In the genomic region with DNA sequence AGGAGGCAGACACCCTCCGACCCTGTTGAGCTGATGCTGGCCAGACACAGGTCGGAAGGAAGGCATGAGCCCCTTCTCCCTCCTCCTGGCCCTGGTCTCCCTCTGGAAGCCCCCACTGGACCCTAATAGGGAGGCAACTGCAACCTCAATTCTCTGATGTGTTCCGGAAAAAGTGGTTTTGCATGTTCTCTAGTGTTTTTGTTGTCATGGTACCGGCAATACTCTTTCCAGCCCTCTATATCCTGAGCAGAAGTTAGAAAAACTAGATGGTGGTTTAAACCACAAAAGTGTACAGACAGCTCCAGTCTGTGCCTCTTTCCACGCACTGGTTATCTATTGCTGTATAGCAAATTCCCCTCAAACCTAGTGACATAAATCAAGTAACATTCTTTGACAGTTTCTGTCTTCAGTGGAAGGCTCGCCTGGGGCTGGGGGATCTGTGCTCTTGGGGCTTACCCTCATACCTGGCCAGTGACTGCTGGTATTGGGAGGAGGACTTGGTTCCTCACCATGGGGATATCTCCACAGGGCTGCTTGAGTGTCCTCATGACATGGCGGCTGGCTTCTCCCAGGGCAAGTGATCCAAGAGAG, we compare ENCODE assay signal across 8 cellular contexts. TPM values are rescaled to one million over a fixed set of nuclear protein-coding genes. Genes with fewer than 3 reads are reported as not detected.
DNase-seq lines count a peak whose midpoint lies in the region; ATAC-seq and TF ChIP-seq lines count a peak whose summit lies in the region.

No MANE protein-coding gene starts in this region.

- TF ChIP-seq CTCF in neural progenitor cell (IDR thresholded peaks at IDR 0.05), result no peak

- H3K27me3 ChIP-seq in neural progenitor cell, result no peaks in the 10 kb centered on the region

- H3K79me2 ChIP-seq in neural progenitor cell (ENCODE audit: low read depth), result no peaks in the 10 kb centered on the region

- no peak overlapping the region for H2AFZ ChIP-seq in neural progenitor cell (replicated peaks)

- H3K9me3 ChIP-seq in neural progenitor cell (ENCODE audit: low read depth), result no peaks in the 10 kb centered on the region

- H3K4me1 Mint-ChIP-seq in neural progenitor cell, result no peaks in the 10 kb centered on the region

- H3K4me2 ChIP-seq in neural progenitor cell, result no peak overlapping the region

- H3K4me1 ChIP-seq in neural progenitor cell, result no peaks in the 10 kb centered on the region

- no peak overlapping the region for H3K27ac Mint-ChIP-seq in neural progenitor cell

- H3F3A ChIP-seq in neural progenitor cell (ENCODE audit: low read depth), result no peaks in the 10 kb centered on the region

- no peaks in the 10 kb centered on the region for H3K36me3 Mint-ChIP-seq in neural progenitor cell

- no peaks in the 10 kb centered on the region for H3K36me3 ChIP-seq in neural progenitor cell

- H4K20me1 ChIP-seq in neural progenitor cell (ENCODE audit: low read depth), result no peaks in the 10 kb centered on the region

- H3K27ac ChIP-seq in neural progenitor cell, result no peak overlapping the region

- H3K9ac ChIP-seq in neural progenitor cell, result no peak overlapping the region

- H3K4me3 ChIP-seq in neural progenitor cell, result no peak overlapping the region

- H3K27me3 Mint-ChIP-seq in neural progenitor cell (ENCODE audit: insufficient read depth, low read depth), result peaks cover 10% of the 10 kb centered on the region

- H3K9me3 Mint-ChIP-seq in neural progenitor cell, result no peaks in the 10 kb centered on the region

- H3K4me3 Mint-ChIP-seq in neural progenitor cell, result no peak overlapping the region

- peak; percentile 83 for ATAC-seq in HG03460 (IDR thresholded peaks at IDR 0.05; ENCODE audit: unreplicated experiment)

- peak; percentile 16 for DNase-seq in SIG-M5 treated with dmso at 0.1 percent for 504 hours (lab: John Stamatoyannopoulos, UW; ENCODE audit: unreplicated experiment)
- DNase-seq in SIG-M5 (lab: John Stamatoyannopoulos, UW), result no peak
- DNase-seq in activated T-helper 9 cell treated with anti-CD3 and anti-CD28 coated beads, Interleukin-2, amount 50 U/mL, for 16 hours (ENCODE audit: low read depth), result peak; percentile 7
- peak; percentile 42 to 91 (median 67) for DNase-seq in stimulated activated naive CD4-positive, alpha-beta T cell (lab: John Stamatoyannopoulos, UW)
- DNase-seq in C1 segment of cervical spinal cord (lab: John Stamatoyannopoulos, UW), result no peak
- DNase-seq in NCI-H2227 (lab: John Stamatoyannopoulos, UW; ENCODE audit: unreplicated experiment), result no peak
- DNase-seq in neural progenitor cell (ENCODE audit: low spot score), result no peak

RNA-seq across cellular contexts. Expression of gene SYTL3, which starts 37.0 kb away (rescaled TPM):
- total RNA-seq in neural progenitor cell (ENCODE audit: low replicate concordance), result 0.25 TPM in 1 of 2 replicates, not detected in the other

RNA-seq across cellular contexts. Expression of gene DYNLT1, which starts 42.3 kb away (rescaled TPM):
- 71.1 and 82.8 TPM in 2 replicates for total RNA-seq in neural progenitor cell (ENCODE audit: low replicate concordance)

Comparison
In these comparisons a context has a peak if more than half of its experiments do, and no peak if none do; other contexts are left out.
1. DNase-seq: peak in SIG-M5 treated with dmso at 0.1 percent for 504 hours (single experiment), activated T-helper 9 cell treated with anti-CD3 and anti-CD28 coated beads, Interleukin-2, amount 50 U/mL, for 16 hours (single experiment) and stimulated activated naive CD4-positive, alpha-beta T cell (6 of 6); none in SIG-M5 (single experiment), C1 segment of cervical spinal cord (0 of 14), NCI-H2227 (single experiment) and neural progenitor cell (single experiment).